Comparison of ENCODE assay signal across 2 cellular contexts in genomic region chr3:174480767-174481166, GRCh38.
"Had no signal": no experiment of that assay in that cellular context is flagged by ENCODE, and none has a peak within 500 bp of the region (broad histone marks: within the 10 kb centered on the region; RNA-seq: fewer than 3 reads in every experiment).

No MANE protein-coding gene starts in this region.

- DNase-seq: GDM1, GF-D8 had no signal
